ENCODE assay signal across 1 cellular context in the genomic region with DNA sequence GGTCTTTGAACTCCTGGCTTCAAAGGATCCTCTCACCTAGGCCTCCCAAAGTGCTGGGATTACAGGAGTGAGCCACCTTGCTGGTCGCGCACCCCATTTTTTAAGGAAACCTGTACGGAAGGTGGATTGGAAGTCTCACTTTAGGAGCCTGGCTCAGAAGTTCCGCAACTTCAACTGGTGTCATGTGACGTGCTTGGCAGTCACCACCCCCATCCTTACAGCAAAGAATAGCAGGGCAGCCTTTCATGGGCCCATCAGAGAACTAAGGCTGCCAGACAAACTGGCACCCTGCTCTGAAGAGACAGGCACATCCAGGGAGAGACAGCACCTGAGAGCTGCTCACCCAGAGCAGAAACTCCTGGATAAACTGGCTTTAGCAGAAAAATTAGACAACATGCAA.
TF ChIP-seq lines count a peak whose summit lies in the region.

No MANE protein-coding gene starts in this region.

TF ChIP-seq in K562, 482 proteins besides CTCF, POLR2A, EP300 and RAD21:
- TF ChIP-seq RFX1 (IDR thresholded peaks at IDR 0.05) (no peak), ZBTB17 (CRISPR knock-in tag; IDR thresholded peaks at IDR 0.05) (no peak), TFE3 (CRISPR knock-in tag; IDR thresholded peaks at IDR 0.05) (0 out of 2 replicates have a peak, but pooled peaks have one; percentile 4)
TF ChIP-seq in K562: peak in this region for 1.
